1 cellular context compared by ENCODE assay signal in the genomic region with DNA sequence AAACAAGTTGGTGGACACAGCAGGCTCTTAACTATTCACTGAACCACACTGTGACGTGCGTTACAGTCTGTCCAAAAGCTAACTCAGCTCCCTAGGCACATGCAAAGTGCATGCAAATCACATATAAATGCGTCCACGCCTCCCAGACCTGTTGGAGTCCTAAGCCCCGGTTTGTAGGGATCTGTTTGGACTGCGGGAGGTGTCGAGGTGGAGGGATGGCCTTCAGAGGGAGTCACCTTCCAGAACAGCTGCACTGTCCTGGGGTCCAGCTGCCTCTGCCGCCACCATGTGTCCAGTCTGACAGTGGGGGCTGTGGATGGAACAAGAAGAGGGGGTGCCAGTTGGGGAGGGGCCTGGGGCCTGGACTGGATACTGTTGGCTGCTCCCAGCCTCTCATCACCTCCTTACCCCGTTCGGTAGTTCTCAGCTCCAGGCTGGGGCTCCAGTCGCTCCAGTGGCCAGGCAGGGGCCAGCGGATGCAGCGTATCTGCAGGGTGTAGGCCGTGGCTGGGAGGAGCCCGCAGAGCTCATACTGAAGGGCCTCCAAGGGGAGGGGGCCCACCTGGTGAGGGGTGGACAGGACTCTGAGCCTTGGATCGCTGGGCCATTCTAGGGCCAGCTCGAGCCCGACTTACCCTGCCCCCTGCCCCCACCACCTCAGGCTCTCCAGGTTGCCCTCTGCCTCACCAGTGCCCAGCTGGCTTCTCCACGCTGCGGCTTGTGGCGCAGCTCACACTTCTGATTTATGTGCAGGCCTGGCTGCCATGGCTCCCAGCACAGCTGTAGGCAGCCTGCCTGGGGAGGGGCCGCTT.
TF ChIP-seq lines count a peak whose summit lies in the region.

No MANE protein-coding gene starts in this region.

TF ChIP-seq in HepG2, 621 proteins besides CTCF, POLR2A, EP300 and RAD21 (continued from another document):
- TF ChIP-seq AGO1 (IDR thresholded peaks at IDR 0.05; ENCODE audit: low read depth, low read length, poor library complexity, severe bottlenecking) (peak; percentile 66), ZBTB39 (CRISPR knock-in tag; IDR thresholded peaks at IDR 0.05) (no peak), ZNF383 (CRISPR knock-in tag; IDR thresholded peaks at IDR 0.05; ENCODE audit: borderline replicate concordance) (no peak), NRL (CRISPR knock-in tag; IDR thresholded peaks at IDR 0.05; ENCODE audit: borderline replicate concordance) (0 out of 2 replicates have a peak, but pooled peaks have one; percentile 23), PATZ1 (CRISPR knock-in tag; IDR thresholded peaks at IDR 0.05) (peak; percentile 68), ZBTB38 (CRISPR knock-in tag; IDR thresholded peaks at IDR 0.05) (peak; percentile 88; the same call in 1 of the 2 replicates), SPEN (CRISPR knock-in tag; IDR thresholded peaks at IDR 0.05; ENCODE audit: low read depth) (0 out of 2 replicates have a peak, but pooled peaks have one; percentile 34), SALL1 (CRISPR knock-in tag; IDR thresholded peaks at IDR 0.05) (peak; percentile 30; the same call in 1 of the 2 replicates), FOSL1 (CRISPR knock-in tag; IDR thresholded peaks at IDR 0.05; ENCODE audit: borderline replicate concordance) (no peak), MAZ (IDR thresholded peaks at IDR 0.05; ENCODE audit: borderline replicate concordance, low read depth, low read length) (peak; percentile 23; the same call in 1 of the 2 replicates), MAZ (CRISPR knock-in tag; IDR thresholded peaks at IDR 0.05; ENCODE audit: low read depth) (no peak), ZNF232 (CRISPR knock-in tag; IDR thresholded peaks at IDR 0.05; ENCODE audit: borderline replicate concordance) (0 out of 2 replicates have a peak, but pooled peaks have one; percentile 30)
- TF ChIP-seq, protein P1, sequence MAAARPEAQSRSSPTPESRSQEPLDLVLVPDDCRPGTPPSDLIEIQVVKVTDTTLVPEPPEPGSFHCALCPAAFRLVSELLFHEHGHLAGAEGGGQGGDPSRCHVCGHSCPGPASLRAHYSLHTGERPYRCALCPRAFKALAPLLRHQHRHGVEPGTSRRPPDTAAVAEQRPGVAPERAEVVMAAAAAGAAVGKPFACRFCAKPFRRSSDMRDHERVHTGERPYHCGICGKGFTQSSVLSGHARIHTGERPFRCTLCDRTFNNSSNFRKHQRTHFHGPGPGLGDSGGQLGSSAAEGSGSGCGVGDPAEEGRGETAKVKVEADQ (CRISPR knock-in tag; IDR thresholded peaks at IDR 0.05; ENCODE audit: borderline replicate concordance) = 0 out of 2 replicates have a peak, but pooled peaks have one; percentile 28
- TF ChIP-seq, protein P2, sequence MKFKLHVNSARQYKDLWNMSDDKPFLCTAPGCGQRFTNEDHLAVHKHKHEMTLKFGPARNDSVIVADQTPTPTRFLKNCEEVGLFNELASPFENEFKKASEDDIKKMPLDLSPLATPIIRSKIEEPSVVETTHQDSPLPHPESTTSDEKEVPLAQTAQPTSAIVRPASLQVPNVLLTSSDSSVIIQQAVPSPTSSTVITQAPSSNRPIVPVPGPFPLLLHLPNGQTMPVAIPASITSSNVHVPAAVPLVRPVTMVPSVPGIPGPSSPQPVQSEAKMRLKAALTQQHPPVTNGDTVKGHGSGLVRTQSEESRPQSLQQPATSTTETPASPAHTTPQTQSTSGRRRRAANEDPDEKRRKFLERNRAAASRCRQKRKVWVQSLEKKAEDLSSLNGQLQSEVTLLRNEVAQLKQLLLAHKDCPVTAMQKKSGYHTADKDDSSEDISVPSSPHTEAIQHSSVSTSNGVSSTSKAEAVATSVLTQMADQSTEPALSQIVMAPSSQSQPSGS (CRISPR knock-in tag; IDR thresholded peaks at IDR 0.05) = no peak
